Comparison of ENCODE assay signal across 21 cellular contexts in the genomic region with DNA sequence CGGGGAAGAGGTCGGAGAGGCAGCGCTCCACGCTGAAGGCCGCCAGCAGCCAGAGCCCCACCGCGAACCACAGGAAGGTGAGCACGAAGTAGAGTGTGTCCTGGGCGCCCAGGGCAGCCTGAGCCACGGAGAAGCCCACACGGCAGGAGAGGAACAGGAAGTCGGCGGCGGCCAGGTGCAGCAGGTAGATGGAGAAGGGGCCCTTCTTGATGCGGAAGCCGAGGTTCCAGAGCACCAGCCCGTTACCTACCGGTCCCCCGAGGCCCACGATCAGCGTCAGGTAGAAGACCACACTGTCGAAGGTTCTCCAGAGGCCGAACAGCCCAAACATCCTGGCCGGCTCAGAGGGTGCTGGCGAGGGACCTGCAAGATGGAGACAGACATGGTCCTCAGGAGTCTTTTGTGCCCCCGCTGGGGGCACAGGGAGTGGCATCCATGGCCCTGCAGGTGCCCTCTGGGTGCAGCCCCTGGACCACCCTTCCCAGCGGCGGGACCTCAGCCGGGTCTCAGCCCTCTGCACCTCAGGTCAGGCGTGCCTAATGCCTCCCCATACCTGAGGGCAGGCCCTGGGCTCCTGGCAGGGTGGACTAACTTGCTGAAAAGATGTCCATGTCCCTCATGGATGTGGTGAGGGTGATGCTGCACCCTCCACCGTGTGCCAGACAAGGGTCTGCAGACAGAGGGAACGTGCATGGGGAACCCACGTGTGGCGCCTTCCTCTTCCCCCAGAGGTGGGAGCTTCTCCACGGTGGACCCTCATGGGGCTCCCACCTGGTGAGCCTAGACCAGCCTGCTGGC. TPM values are rescaled to one million over a fixed set of nuclear protein-coding genes. Genes with fewer than 3 reads are reported as not detected.
DNase-seq lines count a peak whose midpoint lies in the region; TF ChIP-seq lines count a peak whose summit lies in the region.
"Had no signal": no experiment of that assay in that cellular context is flagged by ENCODE, and none has a peak within 500 bp of the region (broad histone marks: within the 10 kb centered on the region; RNA-seq: fewer than 3 reads in every experiment).

A gene with protein sequence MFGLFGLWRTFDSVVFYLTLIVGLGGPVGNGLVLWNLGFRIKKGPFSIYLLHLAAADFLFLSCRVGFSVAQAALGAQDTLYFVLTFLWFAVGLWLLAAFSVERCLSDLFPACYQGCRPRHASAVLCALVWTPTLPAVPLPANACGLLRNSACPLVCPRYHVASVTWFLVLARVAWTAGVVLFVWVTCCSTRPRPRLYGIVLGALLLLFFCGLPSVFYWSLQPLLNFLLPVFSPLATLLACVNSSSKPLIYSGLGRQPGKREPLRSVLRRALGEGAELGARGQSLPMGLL (minus strand): TSS at position 331 of the 798 bp plus-strand sequence. CDS start 0 bp downstream, at position 331.

- H3K27me3 Mint-ChIP-seq in chondrocyte (ENCODE audit: low read depth): peaks cover 26% of the 10 kb centered on the region

- TF ChIP-seq EP300 in ovary (IDR thresholded peaks at IDR 0.05): no peak

- no peaks in the 10 kb centered on the region for H3K27me3 ChIP-seq in ovary
- no peaks in the 10 kb centered on the region for H3K27me3 ChIP-seq in effector memory CD4-positive, alpha-beta T cell (replicated peaks; ENCODE audit: control insufficient read depth, insufficient read depth, low read length, poor library complexity, severe bottlenecking)

- H3K4me3 Mint-ChIP-seq in chondrocyte (ENCODE audit: unreplicated experiment): no peak within 1 kb of the TSS
- H3K4me3 Mint-ChIP-seq: activated naive CD8-positive, alpha-beta T cell treated with anti-CD3 and anti-CD28 coated beads for 36 hours had no signal

- no peaks in the 10 kb centered on the region for H3K9me3 Mint-ChIP-seq in chondrocyte (ENCODE audit: low read depth)
- H3K9me3 Mint-ChIP-seq: activated naive CD8-positive, alpha-beta T cell treated with anti-CD3 and anti-CD28 coated beads for 36 hours had no signal

- peaks cover 6% of the 10 kb centered on the region for H3K4me1 Mint-ChIP-seq in chondrocyte (ENCODE audit: low read depth)

- TF ChIP-seq CTCF in chondrocyte (IDR thresholded peaks at IDR 0.05): no peak
- no peak for TF ChIP-seq CTCF in ovary (IDR thresholded peaks at IDR 0.05)

- DNase-seq in 8988T: peak; percentile 63
- peak; percentile 30 for DNase-seq in D341Med (ENCODE audit: low spot score)
- peak; percentile 91 for DNase-seq in chondrocyte (ENCODE audit: low spot score)
- DNase-seq in ovary: peak in 4 of 5 donors; percentile 4 to 26 (median 6)
- DNase-seq in effector memory CD4-positive, alpha-beta T cell: no peak
- no peak for DNase-seq in central memory CD4-positive, alpha-beta T cell
- no peak for DNase-seq in middle frontal gyrus (ENCODE audit: extremely low spot score, low spot score)
- DNase-seq: activated naive CD8-positive, alpha-beta T cell treated with anti-CD3 and anti-CD28 coated beads for 36 hours; activated T-cell treated with anti-CD3 and anti-CD28 coated beads for 4 hours; AML-193; EL; midbrain; NCI-H1105 treated with DMSO at 0.1 percent for 48 hours; NCI-H2171 treated with DMSO at 0.1 percent for 48 hours; NCI-H69 had no signal

- no peak within 1 kb of the TSS for H3K4me3 ChIP-seq in ovary
- no peak within 1 kb of the TSS for H3K4me3 ChIP-seq in effector memory CD4-positive, alpha-beta T cell (ENCODE audit: insufficient read depth, low read depth, low read length, poor library complexity, severe bottlenecking)
- H3K4me3 ChIP-seq: gastrocnemius medialis had no signal

- WGBS in ovary, 3 donors: 82 to 87% (median 87%) methylated on average over 35 of the region's 35 CpGs

- no peak for TF ChIP-seq POLR2A in ovary (IDR thresholded peaks at IDR 0.05)

- no peak within 1 kb of the TSS for H3K27ac Mint-ChIP-seq in chondrocyte (ENCODE audit: unreplicated experiment)
- H3K27ac Mint-ChIP-seq: activated naive CD8-positive, alpha-beta T cell treated with anti-CD3 and anti-CD28 coated beads for 36 hours had no signal

- H3K36me3 Mint-ChIP-seq in chondrocyte (ENCODE audit: low read depth): no peaks in the 10 kb centered on the region
- H3K36me3 Mint-ChIP-seq: activated naive CD8-positive, alpha-beta T cell treated with anti-CD3 and anti-CD28 coated beads for 36 hours had no signal

- no peaks in the 10 kb centered on the region for H3K4me1 ChIP-seq in ovary (ENCODE audit: insufficient read depth)
- no peaks in the 10 kb centered on the region for H3K4me1 ChIP-seq in effector memory CD4-positive, alpha-beta T cell (ENCODE audit: control insufficient read depth, insufficient read depth, low read length, poor library complexity, severe bottlenecking)
- H3K4me1 ChIP-seq: gastrocnemius medialis had no signal

- no peaks in the 10 kb centered on the region for H3K9me3 ChIP-seq in ovary
- no peaks in the 10 kb centered on the region for H3K9me3 ChIP-seq in effector memory CD4-positive, alpha-beta T cell (ENCODE audit: control insufficient read depth, low read length)
- H3K9me3 ChIP-seq: gastrocnemius medialis had no signal

- H3K27ac ChIP-seq in ovary: no peak within 1 kb of the TSS
- no peak within 1 kb of the TSS for H3K27ac ChIP-seq in effector memory CD4-positive, alpha-beta T cell (ENCODE audit: insufficient read depth, low read length, poor library complexity, severe bottlenecking)
- H3K27ac ChIP-seq: gastrocnemius medialis had no signal

- no peaks in the 10 kb centered on the region for H3K36me3 ChIP-seq in ovary
- no peaks in the 10 kb centered on the region for H3K36me3 ChIP-seq in effector memory CD4-positive, alpha-beta T cell (ENCODE audit: control insufficient read depth, insufficient read depth, low read length)
- H3K36me3 ChIP-seq: gastrocnemius medialis had no signal

- intact Hi-C loops in ovary (cut with DNase I): loop anchor here in 2 of 4 donors (5.0 to 10.0 kb wide), 2 partner anchors 114 to 181 kb away; no protein-coding TSS in a partner anchor

RNA-seq across cellular contexts. Expression of the gene that starts here (rescaled TPM):
- total RNA-seq in chondrocyte: not detected in 3 replicates
- total RNA-seq in ovary: not detected
- polyA plus RNA-seq in ovary: not detected
- total RNA-seq: activated naive CD8-positive, alpha-beta T cell treated with anti-CD3 and anti-CD28 coated beads for 36 hours; esophagus mucosa; gastrocnemius medialis; HT-29; LHCN-M2; renal cortical epithelial cell had no signal
- polyA plus RNA-seq: thymus had no signal

Comparison
In these comparisons a context has a peak if more than half of its experiments do, and no peak if none do; other contexts are left out.
1. Peak in DNase-seq in chondrocyte; RNA of the gene not detected or under 1 TPM.
2. Peak in DNase-seq in ovary; RNA of the gene not detected or under 1 TPM.
3. DNase-seq: peak in 8988T (single experiment) and D341Med (single experiment); none in effector memory CD4-positive, alpha-beta T cell (0 of 3), central memory CD4-positive, alpha-beta T cell (single experiment) and middle frontal gyrus (single experiment).